In genomic region chr6:11363881-11364576, GRCh38 we compare ENCODE assay signal across 8 cellular contexts.
DNase-seq lines count a peak whose midpoint lies in the region; ATAC-seq, FAIRE-seq and TF ChIP-seq lines count a peak whose summit lies in the region.

No MANE protein-coding gene starts in this region.

- TF ChIP-seq EP300 in K562 (IDR thresholded peaks at IDR 0.05; ENCODE audit: low read length) (no peak), tibial nerve (IDR thresholded peaks at IDR 0.05) (no peak)

- CTCF ChIA-PET in K562 (lab: Yijun Ruan, JAX; ENCODE audit: low intra/inter-chr PET ratio), result no interaction called here

- BruUV-seq in K562 (replicated peaks; lab: Mats Ljungman, UMichigan), result no TSS peak

- POLR2A ChIA-PET in K562 (lab: Yijun Ruan, JAX), result interaction anchor here (1.2 kb wide), 1 partner anchor 16 kb away, joined by 3 read pairs; no protein-coding TSS in a partner anchor

- TF ChIP-seq POLR2A in K562 (conservative IDR thresholded peaks at IDR 0.05), result no peak
- no peak for TF ChIP-seq POLR2A in tibial nerve (IDR thresholded peaks at IDR 0.05)

- H3K4me2 ChIP-seq in K562 (ENCODE audit: insufficient read depth, low read length), result no peak overlapping the region

- no peaks in the 10 kb centered on the region for H3K27me3 ChIP-seq in K562 (ENCODE audit: control insufficient read depth in 2 of 2, insufficient read depth in 2 of 2, low read length in 2 of 2)
- H3K27me3 ChIP-seq in psoas muscle (ENCODE audit: insufficient read depth in 3 of 3, low read length in 2 of 3), result no peaks in the 10 kb centered on the region
- no peaks in the 10 kb centered on the region for H3K27me3 ChIP-seq in tibial nerve

- peak; percentile 79 for DNase-seq in activated naive CD4-positive, alpha-beta T cell treated with Interleukin-2 at 50 U/mL for 16 hours
- DNase-seq in activated naive CD4-positive, alpha-beta T cell (lab: John Stamatoyannopoulos, UW), result no peak
- no peak for DNase-seq in K562 (ENCODE audit: extremely low read depth in 1 of 4, low spot score in 3 of 4)
- no peak for DNase-seq in psoas muscle
- no peak for DNase-seq in tibial nerve (ENCODE audit: low spot score in 2 of 2)

- no peak for TF ChIP-seq RAD21 in K562 (CRISPR knock-in tag; conservative IDR thresholded peaks at IDR 0.05 in 1 of 2, IDR thresholded peaks at IDR 0.05 in 1 of 2)

- TF ChIP-seq CTCF in K562 (IDR thresholded peaks at IDR 0.05 in 2 of 3, conservative IDR thresholded peaks at IDR 0.05 in 1 of 3; ENCODE audit: insufficient read depth in 2 of 3, low read depth in 1 of 3, low read length in 3 of 3) (no peak), psoas muscle (IDR thresholded peaks at IDR 0.05) (no peak), tibial nerve (IDR thresholded peaks at IDR 0.05) (no peak)

- H3K36me3 ChIP-seq in K562 (ENCODE audit: control insufficient read depth, insufficient read depth, low read length) (no peaks in the 10 kb centered on the region), psoas muscle (ENCODE audit: insufficient read depth in 1 of 2, low read depth in 1 of 2) (no peaks in the 10 kb centered on the region), tibial nerve (no peaks in the 10 kb centered on the region)

- FAIRE-seq in K562 (lab: Jason Lieb, UNC), result peak; percentile 32

- H3K4me1 ChIP-seq in K562 (replicated peaks in 1 of 2; ENCODE audit: control insufficient read depth in 2 of 2, insufficient read depth in 2 of 2, low read length in 2 of 2) (no peaks in the 10 kb centered on the region), psoas muscle (no peaks in the 10 kb centered on the region), tibial nerve (peaks cover 0 to 31% (median 12%) of the 10 kb centered on the region in 4 donors)

- ATAC-seq in K562 (no peak), psoas muscle (no peak), GM21825 (IDR thresholded peaks at IDR 0.05; ENCODE audit: unreplicated experiment) (no peak), HG03280 (IDR thresholded peaks at IDR 0.05; ENCODE audit: unreplicated experiment) (no peak), GM21717 (IDR thresholded peaks at IDR 0.05; ENCODE audit: unreplicated experiment) (no peak)

- WGBS in K562 (ENCODE audit: insufficient coverage, low coverage, missing lambda C conversion rate), result 0% methylated on average over 2 of the region's 2 CpGs
- WGBS in psoas muscle, 3 donors, result 21 to 40% (median 31%) methylated on average over 2 of the region's 2 CpGs
- WGBS in tibial nerve, 2 donors, result 69 to 97% methylated on average over 2 of the region's 2 CpGs

- no peak overlapping the region for H2AFZ ChIP-seq in K562 (ENCODE audit: low read depth, low read length)

- intact Hi-C loops in K562 (cut with micrococcal nuclease) (no loop called here), psoas muscle (cut with DNase I) (no loop called here)

- no peaks in the 10 kb centered on the region for H4K20me1 ChIP-seq in K562 (replicated peaks; ENCODE audit: control insufficient read depth, insufficient read depth, low read length)

- H3K4me3 ChIP-seq in K562, result no peak overlapping the region
- H3K4me3 ChIP-seq in psoas muscle, result no peak overlapping the region
- H3K4me3 ChIP-seq in tibial nerve, result no peak overlapping the region

- H3K9me1 ChIP-seq in K562 (ENCODE audit: control insufficient read depth, insufficient read depth, low read length), result no peaks in the 10 kb centered on the region

- no peaks in the 10 kb centered on the region for H3K79me2 ChIP-seq in K562 (ENCODE audit: control insufficient read depth, insufficient read depth, low read length)

- no peak overlapping the region for H3K9ac ChIP-seq in K562 (ENCODE audit: insufficient read depth in 1 of 2, low read depth in 2 of 2, low read length in 2 of 2)

- in situ Hi-C loops in K562 (cut with MboI), result no loop called here

- H3K27ac ChIP-seq in K562 (ENCODE audit: extremely low read depth, low read depth, low read length) (no peak overlapping the region), psoas muscle (peak overlapping the region; percentile 66), tibial nerve (peak overlapping the region; percentile 45 to 89 (median 84))

- H3K9me3 ChIP-seq in K562 (replicated peaks; ENCODE audit: control insufficient read depth, insufficient read depth, low read depth, low read length) (no peaks in the 10 kb centered on the region), psoas muscle (no peaks in the 10 kb centered on the region), tibial nerve (no peaks in the 10 kb centered on the region)

TF ChIP-seq in K562, 482 proteins besides CTCF, POLR2A, EP300 and RAD21:
- TF ChIP-seq NFRKB (IDR thresholded peaks at IDR 0.05; ENCODE audit: low read depth) (no peak), HDAC6 (IDR thresholded peaks at IDR 0.05; ENCODE audit: low read depth, low read length) (no peak), RBM22 (IDR thresholded peaks at IDR 0.05; ENCODE audit: low read depth, low read length, poor library complexity, severe bottlenecking) (no peak), TRIM28 (IDR thresholded peaks at IDR 0.05) (no peak), ETV1 (tag; conservative IDR thresholded peaks at IDR 0.05; ENCODE audit: low read depth) (no peak), CBX8 (IDR thresholded peaks at IDR 0.05; ENCODE audit: borderline replicate concordance, extremely low read depth, low read depth, low read length, poor library complexity, severe bottlenecking) (no peak), YBX1 (IDR thresholded peaks at IDR 0.05) (no peak), ZNF184 (CRISPR knock-in tag; IDR thresholded peaks at IDR 0.05) (no peak), ZNF778 (CRISPR knock-in tag; IDR thresholded peaks at IDR 0.05) (no peak), PML (IDR thresholded peaks at IDR 0.05; ENCODE audit: low read length) (no peak)
- TF ChIP-seq, protein P1, sequence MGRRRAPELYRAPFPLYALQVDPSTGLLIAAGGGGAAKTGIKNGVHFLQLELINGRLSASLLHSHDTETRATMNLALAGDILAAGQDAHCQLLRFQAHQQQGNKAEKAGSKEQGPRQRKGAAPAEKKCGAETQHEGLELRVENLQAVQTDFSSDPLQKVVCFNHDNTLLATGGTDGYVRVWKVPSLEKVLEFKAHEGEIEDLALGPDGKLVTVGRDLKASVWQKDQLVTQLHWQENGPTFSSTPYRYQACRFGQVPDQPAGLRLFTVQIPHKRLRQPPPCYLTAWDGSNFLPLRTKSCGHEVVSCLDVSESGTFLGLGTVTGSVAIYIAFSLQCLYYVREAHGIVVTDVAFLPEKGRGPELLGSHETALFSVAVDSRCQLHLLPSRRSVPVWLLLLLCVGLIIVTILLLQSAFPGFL (CRISPR knock-in tag; IDR thresholded peaks at IDR 0.05), result no peak
- TF ChIP-seq, protein P2, sequence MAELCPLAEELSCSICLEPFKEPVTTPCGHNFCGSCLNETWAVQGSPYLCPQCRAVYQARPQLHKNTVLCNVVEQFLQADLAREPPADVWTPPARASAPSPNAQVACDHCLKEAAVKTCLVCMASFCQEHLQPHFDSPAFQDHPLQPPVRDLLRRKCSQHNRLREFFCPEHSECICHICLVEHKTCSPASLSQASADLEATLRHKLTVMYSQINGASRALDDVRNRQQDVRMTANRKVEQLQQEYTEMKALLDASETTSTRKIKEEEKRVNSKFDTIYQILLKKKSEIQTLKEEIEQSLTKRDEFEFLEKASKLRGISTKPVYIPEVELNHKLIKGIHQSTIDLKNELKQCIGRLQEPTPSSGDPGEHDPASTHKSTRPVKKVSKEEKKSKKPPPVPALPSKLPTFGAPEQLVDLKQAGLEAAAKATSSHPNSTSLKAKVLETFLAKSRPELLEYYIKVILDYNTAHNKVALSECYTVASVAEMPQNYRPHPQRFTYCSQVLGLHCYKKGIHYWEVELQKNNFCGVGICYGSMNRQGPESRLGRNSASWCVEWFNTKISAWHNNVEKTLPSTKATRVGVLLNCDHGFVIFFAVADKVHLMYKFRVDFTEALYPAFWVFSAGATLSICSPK (IDR thresholded peaks at IDR 0.05; ENCODE audit: borderline replicate concordance), result no peak
- TF ChIP-seq, protein P3, sequence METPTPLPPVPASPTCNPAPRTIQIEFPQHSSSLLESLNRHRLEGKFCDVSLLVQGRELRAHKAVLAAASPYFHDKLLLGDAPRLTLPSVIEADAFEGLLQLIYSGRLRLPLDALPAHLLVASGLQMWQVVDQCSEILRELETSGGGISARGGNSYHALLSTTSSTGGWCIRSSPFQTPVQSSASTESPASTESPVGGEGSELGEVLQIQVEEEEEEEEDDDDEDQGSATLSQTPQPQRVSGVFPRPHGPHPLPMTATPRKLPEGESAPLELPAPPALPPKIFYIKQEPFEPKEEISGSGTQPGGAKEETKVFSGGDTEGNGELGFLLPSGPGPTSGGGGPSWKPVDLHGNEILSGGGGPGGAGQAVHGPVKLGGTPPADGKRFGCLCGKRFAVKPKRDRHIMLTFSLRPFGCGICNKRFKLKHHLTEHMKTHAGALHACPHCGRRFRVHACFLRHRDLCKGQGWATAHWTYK (CRISPR knock-in tag; IDR thresholded peaks at IDR 0.05), result no peak
